Comparison of ENCODE assay signal across 18 cellular contexts in genomic region chr3:17535173-17535730, GRCh38.
DNase-seq lines count a peak whose midpoint lies in the region; ATAC-seq and TF ChIP-seq lines count a peak whose summit lies in the region.
"Had no signal": no experiment of that assay in that cellular context is flagged by ENCODE, and none has a peak within 500 bp of the region (broad histone marks: within the 10 kb centered on the region; RNA-seq: fewer than 3 reads in every experiment).

No MANE protein-coding gene starts in this region.

- H2BK12ac ChIP-seq in mesenchymal stem cell (ENCODE audit: low read length in 2 of 2) = no peak overlapping the region

- WGBS in heart left ventricle, 4 donors = 46 to 58% (median 51%) methylated on average over 4 of the region's 4 CpGs
- WGBS in mesenchymal stem cell = 91% methylated on average over 2 of the region's 4 CpGs
- 74 to 88% methylated on average over 4 of the region's 4 CpGs for WGBS in upper lobe of left lung, 2 donors

- no peak overlapping the region for H2BK120ac ChIP-seq in mesenchymal stem cell (ENCODE audit: low read depth, low read length)

- no peak overlapping the region for H2AFZ ChIP-seq in mesenchymal stem cell (ENCODE audit: low read depth, low read length)

- no peak for TF ChIP-seq POLR2A in heart left ventricle (IDR thresholded peaks at IDR 0.05)
- TF ChIP-seq POLR2A in upper lobe of left lung (IDR thresholded peaks at IDR 0.05) = no peak

- H3K9ac ChIP-seq in mesenchymal stem cell (ENCODE audit: low read length) = peak overlapping the region; percentile 41

- no peak for TF ChIP-seq EP300 in upper lobe of left lung (IDR thresholded peaks at IDR 0.05)

- no peak overlapping the region for H4K8ac ChIP-seq in mesenchymal stem cell (ENCODE audit: low read length)

- H3K27ac ChIP-seq in heart left ventricle (peak overlapping the region in 5 of 12 donors; percentile 21 to 42 (median 31)), right atrium auricular region (no peak overlapping the region), mesenchymal stem cell (ENCODE audit: low read length, poor library complexity, severe bottlenecking) (no peak overlapping the region), tibial artery (peak overlapping the region; percentile 60 to 62), upper lobe of left lung (no peak overlapping the region)
- H3K27ac ChIP-seq: A549, Peyer's patch had no signal

- no peak overlapping the region for H3K4me2 ChIP-seq in mesenchymal stem cell (ENCODE audit: low read length, poor library complexity, severe bottlenecking)
- H3K4me2 ChIP-seq: A549 had no signal

- H3K9me3 ChIP-seq in heart left ventricle (peaks cover 0 to 8% (median 0%) of the 10 kb centered on the region in 12 donors), right atrium auricular region (no peaks in the 10 kb centered on the region), mesenchymal stem cell (ENCODE audit: control insufficient read depth, low read length) (no peaks in the 10 kb centered on the region), tibial artery (no peaks in the 10 kb centered on the region), upper lobe of left lung (no peaks in the 10 kb centered on the region)
- H3K9me3 ChIP-seq: A549, Peyer's patch had no signal

- no peak overlapping the region for H3K23ac ChIP-seq in mesenchymal stem cell (ENCODE audit: low read length in 2 of 2)

- H3K79me1 ChIP-seq in mesenchymal stem cell (replicated peaks; ENCODE audit: low read length, poor library complexity, severe bottlenecking) = peaks cover 9% of the 10 kb centered on the region

- no peak overlapping the region for H3K14ac ChIP-seq in mesenchymal stem cell (ENCODE audit: low read length in 2 of 2)

- H3K4ac ChIP-seq in mesenchymal stem cell (ENCODE audit: low read depth in 1 of 2, low read length in 2 of 2) = no peak overlapping the region

- H4K91ac ChIP-seq in mesenchymal stem cell (ENCODE audit: low read length) = no peak overlapping the region

- TF ChIP-seq CTCF in heart left ventricle (IDR thresholded peaks at IDR 0.05) = no peak
- no peak for TF ChIP-seq CTCF in right atrium auricular region (IDR thresholded peaks at IDR 0.05)
- no peak for TF ChIP-seq CTCF in tibial artery (IDR thresholded peaks at IDR 0.05)
- TF ChIP-seq CTCF in upper lobe of left lung (IDR thresholded peaks at IDR 0.05) = no peak

- H3K4me1 ChIP-seq in heart left ventricle (peaks cover 0 to 25% (median 9%) of the 10 kb centered on the region in 12 donors), right atrium auricular region (peaks cover 0 to 13% of the 10 kb centered on the region in 2 donors), mesenchymal stem cell (ENCODE audit: control insufficient read depth, insufficient read depth, low read depth, low read length) (no peaks in the 10 kb centered on the region), tibial artery (peaks cover 0 to 43% (median 12%) of the 10 kb centered on the region in 4 donors), upper lobe of left lung (no peaks in the 10 kb centered on the region)
- H3K4me1 ChIP-seq: A549, Peyer's patch had no signal

- H3K36me3 ChIP-seq in heart left ventricle (no peaks in the 10 kb centered on the region), right atrium auricular region (no peaks in the 10 kb centered on the region), mesenchymal stem cell (ENCODE audit: control insufficient read depth in 1 of 2, insufficient read depth in 2 of 2, low read depth in 1 of 2, low read length in 2 of 2) (no peaks in the 10 kb centered on the region), tibial artery (no peaks in the 10 kb centered on the region), upper lobe of left lung (no peaks in the 10 kb centered on the region)
- H3K36me3 ChIP-seq: Peyer's patch had no signal

- intact Hi-C loops in heart left ventricle (cut with DNase I) = no loop called here
- intact Hi-C loops in tibial artery (cut with DNase I; ENCODE audit: low total_unique reads) = no loop called here

- H3K27me3 ChIP-seq in heart left ventricle (no peaks in the 10 kb centered on the region), right atrium auricular region (no peaks in the 10 kb centered on the region), mesenchymal stem cell (ENCODE audit: control insufficient read depth in 1 of 2, insufficient read depth in 1 of 2, low read length in 2 of 2) (no peaks in the 10 kb centered on the region), tibial artery (no peaks in the 10 kb centered on the region), upper lobe of left lung (no peaks in the 10 kb centered on the region)
- H3K27me3 ChIP-seq: Peyer's patch had no signal

- H3K4me3 ChIP-seq in heart left ventricle (no peak overlapping the region), right atrium auricular region (no peak overlapping the region), mesenchymal stem cell (ENCODE audit: insufficient read depth in 1 of 2, low read depth in 1 of 2, low read length in 2 of 2) (no peak overlapping the region), tibial artery (peak overlapping the region; percentile 1), upper lobe of left lung (no peak overlapping the region)
- H3K4me3 ChIP-seq: A549, Peyer's patch had no signal

- H3K18ac ChIP-seq in mesenchymal stem cell (ENCODE audit: low read depth in 1 of 2, low read length in 2 of 2) = no peak overlapping the region

- no peak overlapping the region for H2BK15ac ChIP-seq in mesenchymal stem cell (ENCODE audit: low read depth, poor library complexity, severe bottlenecking)

- H2AK5ac ChIP-seq in mesenchymal stem cell (ENCODE audit: low read length, severe bottlenecking) = no peak overlapping the region

- ATAC-seq in heart left ventricle = peak in 3 of 4 donors; percentile 53 to 55 (median 53)
- no peak for ATAC-seq in SK-N-SH treated with all-trans-retinoic acid at 6 μM for 48 hours
- ATAC-seq in upper lobe of left lung (ENCODE audit: low FRiP score in 2 of 2) = no peak
- ATAC-seq: A549 had no signal

- DNase-seq in heart left ventricle = no peak
- DNase-seq in right atrium auricular region (ENCODE audit: low spot score) = no peak
- peak; percentile 17 for DNase-seq in cerebellar cortex (ENCODE audit: low spot score)
- no peak for DNase-seq in mesenchymal stem cell
- no peak for DNase-seq in tibial artery
- no peak for DNase-seq in NCI-H146 treated with DMSO at 0.1 percent for 48 hours (lab: John Stamatoyannopoulos, UW; ENCODE audit: unreplicated experiment)
- DNase-seq in upper lobe of left lung = no peak
- DNase-seq: AML-193; CD4-positive, CD25-positive, alpha-beta regulatory T cell; HCEC 1CT; MV-4-11; NCI-H1436; NCI-H345; NCI-H774; Peyer's patch; SIG-M5 had no signal

- no peak overlapping the region for H2BK5ac ChIP-seq in mesenchymal stem cell (ENCODE audit: low read depth, low read length, poor library complexity, severe bottlenecking)

TF ChIP-seq in SK-N-SH treated with all-trans-retinoic acid at 6 μM for 48 hours, 23 proteins besides CTCF, POLR2A, EP300 and RAD21 (continues in another document):
- TF ChIP-seq BACH2 (CRISPR knock-in tag; IDR thresholded peaks at IDR 0.05; ENCODE audit: borderline replicate concordance) (no peak), TSHZ2 (CRISPR knock-in tag; IDR thresholded peaks at IDR 0.05) (no peak), ZNF8 (CRISPR knock-in tag; IDR thresholded peaks at IDR 0.05) (no peak), PPARA (CRISPR knock-in tag; IDR thresholded peaks at IDR 0.05; ENCODE audit: borderline replicate concordance) (no peak), TOX (CRISPR knock-in tag; IDR thresholded peaks at IDR 0.05; ENCODE audit: borderline replicate concordance) (no peak), ZFP30 (CRISPR knock-in tag; IDR thresholded peaks at IDR 0.05) (no peak), CREB5 (CRISPR knock-in tag; IDR thresholded peaks at IDR 0.05; ENCODE audit: low read depth) (no peak)

Comparison
In these comparisons a context has a peak if more than half of its experiments do, and no peak if none do; other contexts are left out.
1. ATAC-seq: peak in heart left ventricle (3 of 4); none in SK-N-SH treated with all-trans-retinoic acid at 6 μM for 48 hours (single experiment) and upper lobe of left lung (0 of 2).
2. H3K27ac ChIP-seq: peak in tibial artery (2 of 2); none in right atrium auricular region (0 of 2), mesenchymal stem cell (single experiment) and upper lobe of left lung (0 of 4).
3. H3K4me3 ChIP-seq: peak in tibial artery (2 of 2); none in heart left ventricle (0 of 12), right atrium auricular region (0 of 2), mesenchymal stem cell (0 of 2) and upper lobe of left lung (0 of 4).